Comparison of ENCODE assay signal across 8 cellular contexts in genomic region chr4:48315728-48316630, GRCh38. TPM values are rescaled to one million over a fixed set of nuclear protein-coding genes. Genes with fewer than 3 reads are reported as not detected.
DNase-seq lines count a peak whose midpoint lies in the region; ATAC-seq and TF ChIP-seq lines count a peak whose summit lies in the region.

No MANE protein-coding gene starts in this region.

- TF ChIP-seq CTCF in GM13977 (IDR thresholded peaks at IDR 0.05; ENCODE audit: extremely low read depth, insufficient read depth, missing control alignments), result peak; percentile 66
- TF ChIP-seq CTCF in WERI-Rb-1 (IDR thresholded peaks at IDR 0.05; ENCODE audit: low read depth, low read length), result peak; percentile 75
- TF ChIP-seq CTCF in fibroblast of pulmonary artery (IDR thresholded peaks at IDR 0.05; ENCODE audit: low read length, missing control alignments), result peak; percentile 83

- peaks cover 6% of the 10 kb centered on the region for H3K4me1 Mint-ChIP-seq in stimulated activated memory B cell treated with anti-CD40 and anti-IgM and Interleukin-4, amounts not matched to agents 10 μg/mL and 1 μg/mL and 100 μg/mL, for 72 hours

- peak; percentile 85 for ATAC-seq in HG02798 (IDR thresholded peaks at IDR 0.05; ENCODE audit: poor library complexity, unreplicated experiment)
- ATAC-seq in stimulated activated memory B cell treated with anti-CD40 and anti-IgM and Interleukin-4, amounts not matched to agents 10 μg/mL and 1 μg/mL and 100 μg/mL, for 72 hours, result no peak

- no peaks in the 10 kb centered on the region for H3K9me3 ChIP-seq in WERI-Rb-1 (ENCODE audit: severe bottlenecking)

- in situ Hi-C loops in GM13977 (cut with MboI; ENCODE audit: low pct_unique_long_range_greater_than_20kb, low sequenced_read_pairs, unreplicated experiment), result no loop called here

- no peaks in the 10 kb centered on the region for H3K36me3 Mint-ChIP-seq in stimulated activated memory B cell treated with anti-CD40 and anti-IgM and Interleukin-4, amounts not matched to agents 10 μg/mL and 1 μg/mL and 100 μg/mL, for 72 hours

- no peaks in the 10 kb centered on the region for H3K9me3 Mint-ChIP-seq in stimulated activated memory B cell treated with anti-CD40 and anti-IgM and Interleukin-4, amounts not matched to agents 10 μg/mL and 1 μg/mL and 100 μg/mL, for 72 hours

- DNase-seq in CD1c-positive myeloid dendritic cell (ENCODE audit: extremely low spot score) (peak; percentile 61), GM13977 (ENCODE audit: low spot score) (peak; percentile 65), NCI-H2029 (lab: John Stamatoyannopoulos, UW) (peak; percentile 21), WERI-Rb-1 (peak; percentile 33), fibroblast of pulmonary artery (ENCODE audit: low read depth) (peak; percentile 83), renal cortical epithelial cell (ENCODE audit: low read depth) (peak; percentile 69)

- H3K27ac ChIP-seq in WERI-Rb-1, result no peak overlapping the region

- H3K4me3 Mint-ChIP-seq in stimulated activated memory B cell treated with anti-CD40 and anti-IgM and Interleukin-4, amounts not matched to agents 10 μg/mL and 1 μg/mL and 100 μg/mL, for 72 hours, result no peak overlapping the region

- no peaks in the 10 kb centered on the region for H3K27me3 Mint-ChIP-seq in stimulated activated memory B cell treated with anti-CD40 and anti-IgM and Interleukin-4, amounts not matched to agents 10 μg/mL and 1 μg/mL and 100 μg/mL, for 72 hours

- H3K27me3 ChIP-seq in WERI-Rb-1 (ENCODE audit: insufficient read depth, low read depth, severe bottlenecking), result no peaks in the 10 kb centered on the region

- H3K4me3 ChIP-seq in WERI-Rb-1 (ENCODE audit: low read depth, low read length), result no peak overlapping the region
- no peak overlapping the region for H3K4me3 ChIP-seq in fibroblast of pulmonary artery (replicated peaks; ENCODE audit: low read depth, low read length)

- H3K27ac Mint-ChIP-seq in stimulated activated memory B cell treated with anti-CD40 and anti-IgM and Interleukin-4, amounts not matched to agents 10 μg/mL and 1 μg/mL and 100 μg/mL, for 72 hours, result no peak overlapping the region

- no peaks in the 10 kb centered on the region for H3K36me3 ChIP-seq in WERI-Rb-1

RNA-seq across cellular contexts. Expression of gene SLAIN2, which starts 25.4 kb away (rescaled TPM):
- 13.4 and 36.5 TPM in 2 replicates for total RNA-seq in renal cortical epithelial cell

RNA-seq across cellular contexts. Expression of gene TEC, which starts 46.3 kb away (rescaled TPM):
- 4.0 and 6.1 TPM in 2 replicates for total RNA-seq in renal cortical epithelial cell

Comparison
In these comparisons a context has a peak if more than half of its experiments do, and no peak if none do; other contexts are left out.
1. DNase-seq: peak in every context shown above with its lines; median percentile 83 in fibroblast of pulmonary artery; 69 in renal cortical epithelial cell; 65 in GM13977; 61 in CD1c-positive myeloid dendritic cell; 33 in WERI-Rb-1; 21 in NCI-H2029.